ENCODE assay signal across 8 cellular contexts in genomic region chr1:45303582-45304310, GRCh38. TPM values are rescaled to one million over a fixed set of nuclear protein-coding genes. Genes with fewer than 3 reads are reported as not detected.
A peak's percentile ranks its signal among the peaks of the same experiment; 100 is the strongest.
DNase-seq lines count a peak whose midpoint lies in the region; ATAC-seq and TF ChIP-seq lines count a peak whose summit lies in the region.

No MANE protein-coding gene starts in this region.

- peaks cover 18 to 49% (median 38%) of the 10 kb centered on the region in 3 donors for H3K4me1 Mint-ChIP-seq in naive B cell
- H3K4me1 Mint-ChIP-seq in stimulated activated effector memory CD8-positive, alpha-beta T cell treated with anti-CD3 and anti-CD28 coated beads, Interleukin-12 subunit alpha, Interleukin-12 subunit beta, amount 100 ng/mL, for 72 hours, result peaks cover 47% of the 10 kb centered on the region

- H3F3A ChIP-seq in DOHH2 (ENCODE audit: control insufficient read depth, insufficient read depth), result peaks cover 26% of the 10 kb centered on the region

- in situ Hi-C loops in Panc1 (cut with HindIII; ENCODE audit: low pct_unique_long_range_greater_than_20kb, low sequenced_read_pairs), result no loop called here

- no peaks in the 10 kb centered on the region for H3K27me3 Mint-ChIP-seq in naive B cell

- H3K4me1 ChIP-seq in DOHH2 (ENCODE audit: control insufficient read depth, low read length) (peaks cover 41% of the 10 kb centered on the region), Panc1 (ENCODE audit: control insufficient read depth, insufficient read depth, low read length) (peaks cover 8% of the 10 kb centered on the region)

- ATAC-seq in GM21737 (IDR thresholded peaks at IDR 0.05; ENCODE audit: unreplicated experiment) (peak; percentile 75), Panc1 (peak; percentile 97), naive B cell (ENCODE audit: low read depth in 2 of 2) (peak; percentile 78 to 80)
- ATAC-seq in stimulated activated effector memory CD8-positive, alpha-beta T cell treated with anti-CD3 and anti-CD28 coated beads, Interleukin-12 subunit alpha, Interleukin-12 subunit beta, amount 100 ng/mL, for 72 hours, result peak; percentile 89

- peaks cover 8% of the 10 kb centered on the region for H3K79me2 ChIP-seq in DOHH2 (ENCODE audit: control insufficient read depth, low read length)

- H3K9me3 Mint-ChIP-seq in naive B cell, result no peaks in the 10 kb centered on the region
- no peaks in the 10 kb centered on the region for H3K9me3 Mint-ChIP-seq in stimulated activated effector memory CD8-positive, alpha-beta T cell treated with anti-CD3 and anti-CD28 coated beads, Interleukin-12 subunit alpha, Interleukin-12 subunit beta, amount 100 ng/mL, for 72 hours

- H3K27me3 ChIP-seq in DOHH2 (ENCODE audit: control insufficient read depth, low read length), result no peaks in the 10 kb centered on the region
- no peaks in the 10 kb centered on the region for H3K27me3 ChIP-seq in Panc1 (ENCODE audit: control insufficient read depth, insufficient read depth, low read length)

- H3K4me3 ChIP-seq in DOHH2 (ENCODE audit: low read length) (peak overlapping the region; percentile 84), Panc1 (ENCODE audit: low read depth in 2 of 2, low read length in 2 of 2) (peak overlapping the region; percentile 65 to 80)

- H3K9me3 ChIP-seq in DOHH2 (ENCODE audit: control insufficient read depth, insufficient read depth, low read length) (no peaks in the 10 kb centered on the region), KOPT-K1 (ENCODE audit: insufficient read depth, low read length, poor library complexity, severe bottlenecking) (no peaks in the 10 kb centered on the region), Panc1 (ENCODE audit: control insufficient read depth, insufficient read depth, low read depth, low read length) (no peaks in the 10 kb centered on the region)

- no peaks in the 10 kb centered on the region for H3K36me3 ChIP-seq in DOHH2 (ENCODE audit: control insufficient read depth, low read length)
- H3K36me3 ChIP-seq in KOPT-K1 (ENCODE audit: insufficient read depth, low read length), result no peaks in the 10 kb centered on the region
- no peaks in the 10 kb centered on the region for H3K36me3 ChIP-seq in Panc1 (ENCODE audit: control insufficient read depth, insufficient read depth, low read length)

- intact Hi-C loops in Panc1 (cut with micrococcal nuclease; ENCODE audit: unreplicated experiment), result loop anchor here (10.0 kb wide), 1 partner anchor 469 kb away; no protein-coding TSS in a partner anchor

- DNase-seq in Panc1 (ENCODE audit: low read depth, low spot score) (peak; percentile 75), activated T-helper 1 cell treated with Interleukin-2 at 50 U/mL for 16 hours (ENCODE audit: low read depth) (peak; percentile 94), fibroblast of gingiva (ENCODE audit: low read depth) (peak; percentile 98), naive B cell (peak; percentile 91)
- DNase-seq in stimulated activated effector memory CD8-positive, alpha-beta T cell treated with anti-CD3 and anti-CD28 coated beads, Interleukin-12 subunit alpha, Interleukin-12 subunit beta, amount 100 ng/mL, for 72 hours (ENCODE audit: low spot score in 2 of 2), result peak; percentile 90 to 96

- TF ChIP-seq CTCF in DOHH2 (IDR thresholded peaks at IDR 0.05; ENCODE audit: low read depth, low read length, poor library complexity, severe bottlenecking) (peak; percentile 97), Panc1 (IDR thresholded peaks at IDR 0.05) (peak; percentile 93)

- H3K27ac Mint-ChIP-seq in naive B cell, result peak overlapping the region; percentile 94 to 99 (median 98)
- peak overlapping the region; percentile 95 for H3K27ac Mint-ChIP-seq in stimulated activated effector memory CD8-positive, alpha-beta T cell treated with anti-CD3 and anti-CD28 coated beads, Interleukin-12 subunit alpha, Interleukin-12 subunit beta, amount 100 ng/mL, for 72 hours

- peak overlapping the region; percentile 89 to 98 (median 96) for H3K4me3 Mint-ChIP-seq in naive B cell
- H3K4me3 Mint-ChIP-seq in stimulated activated effector memory CD8-positive, alpha-beta T cell treated with anti-CD3 and anti-CD28 coated beads, Interleukin-12 subunit alpha, Interleukin-12 subunit beta, amount 100 ng/mL, for 72 hours, result peak overlapping the region; percentile 88

- H3K27ac ChIP-seq in DOHH2 (ENCODE audit: low read depth, low read length), result peak overlapping the region; percentile 83
- peak overlapping the region; percentile 92 for H3K27ac ChIP-seq in KOPT-K1 (ENCODE audit: low read depth, low read length, poor library complexity, severe bottlenecking)
- peak overlapping the region; percentile 91 for H3K27ac ChIP-seq in Panc1 (ENCODE audit: low read length)

- H4K20me1 ChIP-seq in DOHH2 (ENCODE audit: control insufficient read depth, insufficient read depth, low read depth, low read length), result no peaks in the 10 kb centered on the region

- peak overlapping the region; percentile 85 for H3K4me2 ChIP-seq in DOHH2 (ENCODE audit: low read length)

- CTCF ChIA-PET in Panc1 (lab: Charles Lee), result interaction anchor here (0.5 to 1.9 kb wide), 22 partner anchors 11 to 599 kb away, joined by 3 to 12 read pairs (median 6); partner anchors contain the start of genes HECTD3 and UROD

- H3K36me3 Mint-ChIP-seq in naive B cell, result no peaks in the 10 kb centered on the region
- peaks cover 18% of the 10 kb centered on the region for H3K36me3 Mint-ChIP-seq in stimulated activated effector memory CD8-positive, alpha-beta T cell treated with anti-CD3 and anti-CD28 coated beads, Interleukin-12 subunit alpha, Interleukin-12 subunit beta, amount 100 ng/mL, for 72 hours

- no peaks in the 10 kb centered on the region for H3K9me2 ChIP-seq in DOHH2 (replicated peaks; ENCODE audit: control insufficient read depth, low read length)

- POLR2A ChIA-PET in Panc1 (lab: Charles Lee), result interaction anchor here (0.6 to 1.0 kb wide), 14 partner anchors 9 to 460 kb away, joined by 3 to 19 read pairs (median 6); no protein-coding TSS in a partner anchor

- BruUV-seq in Panc1 (replicated peaks; lab: Mats Ljungman, UMichigan), result TSS peak; percentile 98

RNA-seq across cellular contexts. Expression of gene HPDL, which starts 22.9 kb away (rescaled TPM):
- 1.9 TPM for total RNA-seq in Panc1 (2021; ENCODE audit: unreplicated experiment)
- polyA plus RNA-seq in Panc1 (2012; ENCODE audit: insufficient read length), result 2.1 TPM
- polyA plus RNA-seq in naive B cell (ENCODE audit: low read depth in 6 of 6), result under 1 TPM in 5 of 6 donors, not detected in 1; 0.31 to 0.86 (median 0.74) TPM

RNA-seq across cellular contexts. Expression of gene TOE1, which starts 36.2 kb away (rescaled TPM):
- 14.3 TPM for total RNA-seq in Panc1 (2021; ENCODE audit: unreplicated experiment)
- polyA plus RNA-seq in Panc1 (2012; ENCODE audit: insufficient read length), result 14.9 TPM
- polyA plus RNA-seq in naive B cell (ENCODE audit: low read depth in 6 of 6), result 10 to 100 TPM; 15.5 to 27.8 (median 20.3) TPM

RNA-seq across cellular contexts. Expression of gene MUTYH, which starts 36.5 kb away (rescaled TPM):
- 40.8 TPM for total RNA-seq in Panc1 (2021; ENCODE audit: unreplicated experiment)
- polyA plus RNA-seq in Panc1 (2012; ENCODE audit: insufficient read length), result 36.4 TPM
- 10 to 100 TPM; 10.4 to 25.3 (median 18.7) TPM for polyA plus RNA-seq in naive B cell (ENCODE audit: low read depth in 6 of 6)

Comparison
In these comparisons a context has a peak if more than half of its experiments do, and no peak if none do; other contexts are left out.
1. Peak in every context shown above with its lines: DNase-seq, ATAC-seq, H3K4me3 ChIP-seq and H3K27ac ChIP-seq.